Comparison of ENCODE assay signal across 1 cellular context in genomic region chr2:65381607-65382032, GRCh38.
A peak's percentile ranks its signal among the peaks of the same experiment; 100 is the strongest.
TF ChIP-seq lines count a peak whose summit lies in the region.

No MANE protein-coding gene starts in this region.

TF ChIP-seq in HepG2, 621 proteins besides CTCF, POLR2A, EP300 and RAD21:
- TF ChIP-seq BCL6 (CRISPR knock-in tag; IDR thresholded peaks at IDR 0.05) (0 out of 2 replicates have a peak, but pooled peaks have one; percentile 16), ZFYVE20 (CRISPR knock-in tag; IDR thresholded peaks at IDR 0.05; ENCODE audit: borderline replicate concordance, low read depth) (no peak), SMAD1 (CRISPR knock-in tag; IDR thresholded peaks at IDR 0.05; ENCODE audit: borderline replicate concordance, low read depth) (peak; percentile 40; the same call in 1 of the 2 replicates), ZNF770 (CRISPR knock-in tag; IDR thresholded peaks at IDR 0.05) (no peak), PATZ1 (CRISPR knock-in tag; IDR thresholded peaks at IDR 0.05) (0 out of 2 replicates have a peak, but pooled peaks have one; percentile 13), ZNF17 (CRISPR knock-in tag; IDR thresholded peaks at IDR 0.05) (no peak), RCOR2 (CRISPR knock-in tag; IDR thresholded peaks at IDR 0.05) (no peak), ZNF263 (CRISPR knock-in tag; IDR thresholded peaks at IDR 0.05) (peak; percentile 33; the same call in 1 of the 2 replicates), ZNF619 (CRISPR knock-in tag; IDR thresholded peaks at IDR 0.05) (peak; percentile 51; the same call in 1 of the 2 replicates), GATAD2A (CRISPR knock-in tag; IDR thresholded peaks at IDR 0.05) (peak; percentile 47; the same call in 1 of the 2 replicates), CEBPG (CRISPR knock-in tag; IDR thresholded peaks at IDR 0.05) (peak; percentile 81), ZNF501 (CRISPR knock-in tag; IDR thresholded peaks at IDR 0.05) (no peak; the same call in 1 of the 2 replicates), CEBPB (IDR thresholded peaks at IDR 0.05; ENCODE audit: borderline replicate concordance, low read depth, low read length) (peak; percentile 86), ZNF687 (CRISPR knock-in tag; IDR thresholded peaks at IDR 0.05) (peak; percentile 47), FOXA3 (CRISPR knock-in tag; IDR thresholded peaks at IDR 0.05) (peak; percentile 43; the same call in 1 of the 2 replicates), FOXC1 (CRISPR knock-in tag; IDR thresholded peaks at IDR 0.05; ENCODE audit: borderline replicate concordance) (0 out of 2 replicates have a peak, but pooled peaks have one; percentile 39), FOXO1 (CRISPR knock-in tag; IDR thresholded peaks at IDR 0.05) (0 out of 2 replicates have a peak, but pooled peaks have one; percentile 23), CBX5 (CRISPR knock-in tag; IDR thresholded peaks at IDR 0.05; ENCODE audit: borderline replicate concordance) (0 out of 2 replicates have a peak, but pooled peaks have one; percentile 17)
TF ChIP-seq in HepG2: peak in this region for 13.
